Comparison of ENCODE assay signal across 18 cellular contexts in genomic region chr11:120659076-120659475, GRCh38.
DNase-seq lines count a peak whose midpoint lies in the region; ATAC-seq and TF ChIP-seq lines count a peak whose summit lies in the region.
"Had no signal": no experiment of that assay in that cellular context is flagged by ENCODE, and none has a peak within 500 bp of the region (broad histone marks: within the 10 kb centered on the region; RNA-seq: fewer than 3 reads in every experiment).

No MANE protein-coding gene starts in this region.

- H3K27ac ChIP-seq in GM23338 (ENCODE audit: low read depth) (no peak overlapping the region), upper lobe of right lung (no peak overlapping the region)

- H3K4me1 ChIP-seq in GM23338 (ENCODE audit: insufficient read depth) (peaks cover 3% of the 10 kb centered on the region; the same call in 1 of the 2 replicates), upper lobe of right lung (no peaks in the 10 kb centered on the region)
- H3K4me1 ChIP-seq: BE2C had no signal

- H3K79me2 ChIP-seq in GM23338 (replicated peaks; ENCODE audit: insufficient read depth) = no peaks in the 10 kb centered on the region

- DNase-seq in GM23338 (ENCODE audit: low spot score) = peak; percentile 13
- peak; percentile 67 for DNase-seq in H7
- DNase-seq in iPS-NIHi11 (ENCODE audit: low spot score) = peak; percentile 48
- no peak for DNase-seq in stimulated activated naive B cell treated with anti-CD40 and anti-IgM and Interleukin-4, amounts not matched to agents 10 μg/mL and 1 μg/mL and 100 μg/mL, for 72 hours
- no peak for DNase-seq in osteocyte (ENCODE audit: extremely low spot score, unreplicated experiment)
- DNase-seq in upper lobe of right lung = no peak
- DNase-seq: ACHN; BE2C; C1 segment of cervical spinal cord; CD4-positive, CD25-positive, alpha-beta regulatory T cell; CD8-positive, alpha-beta memory T cell; COR-L47; DMS 273 treated with DMSO at 0.1 percent for 48 hours; DMS53; DND-41; EL; H9 had no signal

- H3K27me3 Mint-ChIP-seq in GM23338 (ENCODE audit: insufficient read depth, low read depth, poor library complexity) (peaks cover 7% of the 10 kb centered on the region), osteocyte (ENCODE audit: unreplicated experiment) (peaks cover 24% of the 10 kb centered on the region)
- H3K27me3 Mint-ChIP-seq in stimulated activated naive B cell treated with anti-CD40 and anti-IgM and Interleukin-4, amounts not matched to agents 10 μg/mL and 1 μg/mL and 100 μg/mL, for 72 hours = peaks cover 28 to 40% of the 10 kb centered on the region in 2 donors

- no peak overlapping the region for H2AFZ ChIP-seq in GM23338

- H3K36me3 Mint-ChIP-seq in GM23338 (ENCODE audit: low read depth) (no peaks in the 10 kb centered on the region), osteocyte (ENCODE audit: unreplicated experiment) (no peaks in the 10 kb centered on the region)
- H3K36me3 Mint-ChIP-seq in stimulated activated naive B cell treated with anti-CD40 and anti-IgM and Interleukin-4, amounts not matched to agents 10 μg/mL and 1 μg/mL and 100 μg/mL, for 72 hours = peaks cover 0 to 9% of the 10 kb centered on the region in 2 donors
- H3K36me3 Mint-ChIP-seq: CD4-positive, CD25-positive, alpha-beta regulatory T cell; CD8-positive, alpha-beta memory T cell had no signal

- H3K4me3 ChIP-seq in GM23338 = no peak overlapping the region
- H3K4me3 ChIP-seq in H7 (ENCODE audit: insufficient read depth, low read depth, low read length) = no peak overlapping the region
- no peak overlapping the region for H3K4me3 ChIP-seq in upper lobe of right lung
- H3K4me3 ChIP-seq: GM12878 had no signal

- no peak for TF ChIP-seq CTCF in GM23338 (conservative IDR thresholded peaks at IDR 0.05; ENCODE audit: low read depth in 2 of 2)
- no peak for TF ChIP-seq CTCF in osteocyte (IDR thresholded peaks at IDR 0.05)
- no peak for TF ChIP-seq CTCF in upper lobe of right lung (IDR thresholded peaks at IDR 0.05)

- H3K4me2 ChIP-seq in GM23338 = no peak overlapping the region

- H3K27ac Mint-ChIP-seq in GM23338 (no peak overlapping the region), osteocyte (ENCODE audit: unreplicated experiment) (no peak overlapping the region)
- H3K27ac Mint-ChIP-seq in stimulated activated naive B cell treated with anti-CD40 and anti-IgM and Interleukin-4, amounts not matched to agents 10 μg/mL and 1 μg/mL and 100 μg/mL, for 72 hours = peak overlapping the region; percentile 27
- H3K27ac Mint-ChIP-seq: CD4-positive, CD25-positive, alpha-beta regulatory T cell; CD8-positive, alpha-beta memory T cell; H9 had no signal

- ATAC-seq in GM23338 = peak; percentile 29
- ATAC-seq in stimulated activated naive B cell treated with anti-CD40 and anti-IgM and Interleukin-4, amounts not matched to agents 10 μg/mL and 1 μg/mL and 100 μg/mL, for 72 hours (replicated peaks) = no peak
- ATAC-seq in upper lobe of right lung = no peak

- H3K9me3 Mint-ChIP-seq in GM23338 (no peaks in the 10 kb centered on the region), osteocyte (ENCODE audit: unreplicated experiment) (no peaks in the 10 kb centered on the region)
- peaks cover 0 to 4% of the 10 kb centered on the region in 2 donors for H3K9me3 Mint-ChIP-seq in stimulated activated naive B cell treated with anti-CD40 and anti-IgM and Interleukin-4, amounts not matched to agents 10 μg/mL and 1 μg/mL and 100 μg/mL, for 72 hours
- H3K9me3 Mint-ChIP-seq: CD4-positive, CD25-positive, alpha-beta regulatory T cell; CD8-positive, alpha-beta memory T cell; H9 had no signal

- no peaks in the 10 kb centered on the region for H3F3A ChIP-seq in GM23338 (replicated peaks; ENCODE audit: low read depth)

- no peaks in the 10 kb centered on the region; the same call in 1 of the 2 replicates for H4K20me1 ChIP-seq in GM23338 (replicated peaks; ENCODE audit: insufficient read depth)

- no peaks in the 10 kb centered on the region for H3K27me3 ChIP-seq in GM23338 (ENCODE audit: insufficient read depth)
- no peaks in the 10 kb centered on the region for H3K27me3 ChIP-seq in H7 (ENCODE audit: control insufficient read depth, insufficient read depth, low read length)
- H3K27me3 ChIP-seq in upper lobe of right lung = no peaks in the 10 kb centered on the region
- H3K27me3 ChIP-seq: BE2C had no signal

- intact Hi-C loops in upper lobe of right lung (cut with DNase I) = no loop called here

- H3K9me2 ChIP-seq in GM23338 (ENCODE audit: insufficient read depth) = no peaks in the 10 kb centered on the region

- H3K4me1 Mint-ChIP-seq in GM23338 = peaks cover 43% of the 10 kb centered on the region
- H3K4me1 Mint-ChIP-seq in stimulated activated naive B cell treated with anti-CD40 and anti-IgM and Interleukin-4, amounts not matched to agents 10 μg/mL and 1 μg/mL and 100 μg/mL, for 72 hours = peaks cover 29 to 42% of the 10 kb centered on the region in 2 donors
- no peaks in the 10 kb centered on the region for H3K4me1 Mint-ChIP-seq in osteocyte (ENCODE audit: unreplicated experiment)
- H3K4me1 Mint-ChIP-seq: CD4-positive, CD25-positive, alpha-beta regulatory T cell had no signal

- no peaks in the 10 kb centered on the region for H3K9me3 ChIP-seq in upper lobe of right lung
- H3K9me3 ChIP-seq: BE2C had no signal

- H3K36me3 ChIP-seq in GM23338 (ENCODE audit: insufficient read depth) (no peaks in the 10 kb centered on the region; the same call in 1 of the 2 replicates), H7 (replicated peaks; ENCODE audit: control insufficient read depth, insufficient read depth, low read length) (no peaks in the 10 kb centered on the region), upper lobe of right lung (no peaks in the 10 kb centered on the region)
- H3K36me3 ChIP-seq: BE2C had no signal

- H3K4me3 Mint-ChIP-seq in GM23338 (no peak overlapping the region), osteocyte (ENCODE audit: unreplicated experiment) (no peak overlapping the region)
- H3K4me3 Mint-ChIP-seq in stimulated activated naive B cell treated with anti-CD40 and anti-IgM and Interleukin-4, amounts not matched to agents 10 μg/mL and 1 μg/mL and 100 μg/mL, for 72 hours = no peak overlapping the region
- H3K4me3 Mint-ChIP-seq: CD4-positive, CD25-positive, alpha-beta regulatory T cell; CD8-positive, alpha-beta memory T cell; H9 had no signal

TF ChIP-seq in GM23338, 12 proteins besides CTCF, POLR2A, EP300 and RAD21 (continues in another document):
- TF ChIP-seq STAT1 (IDR thresholded peaks at IDR 0.05; ENCODE audit: unreplicated experiment) (no peak), ZNF462 (CRISPR knock-in tag; IDR thresholded peaks at IDR 0.05) (no peak), ZNF331 (CRISPR knock-in tag; IDR thresholded peaks at IDR 0.05; ENCODE audit: low read depth) (no peak), EZH2 (IDR thresholded peaks at IDR 0.05; ENCODE audit: low read depth, unreplicated experiment) (no peak)

Comparison
In these comparisons a context has a peak if more than half of its experiments do, and no peak if none do; other contexts are left out.
1. DNase-seq: peak in GM23338 (single experiment), H7 (single experiment) and iPS-NIHi11 (single experiment); none in stimulated activated naive B cell treated with anti-CD40 and anti-IgM and Interleukin-4, amounts not matched to agents 10 μg/mL and 1 μg/mL and 100 μg/mL, for 72 hours (single experiment), osteocyte (single experiment) and upper lobe of right lung (single experiment).